In genomic region chr20:17538517-17539170, GRCh38 we compare ENCODE assay signal across 9 cellular contexts. TPM values are rescaled to one million over a fixed set of nuclear protein-coding genes. Genes with fewer than 3 reads are reported as not detected.
A peak's percentile ranks its signal among the peaks of the same experiment; 100 is the strongest.
DNase-seq lines count a peak whose midpoint lies in the region; ATAC-seq and TF ChIP-seq lines count a peak whose summit lies in the region.
"Had no signal": no experiment of that assay in that cellular context is flagged by ENCODE, and none has a peak within 500 bp of the region (broad histone marks: within the 10 kb centered on the region; RNA-seq: fewer than 3 reads in every experiment).

No MANE protein-coding gene starts in this region.

- H3K4me1 ChIP-seq in Peyer's patch = no peaks in the 10 kb centered on the region

- H3K27ac ChIP-seq in Peyer's patch = no peak overlapping the region

- no peaks in the 10 kb centered on the region for H3K9me3 ChIP-seq in Peyer's patch
- H3K9me3 ChIP-seq: MG63 had no signal

- CTCF ChIA-PET in GM10248 (lab: Yijun Ruan, JAX) = interaction anchor here (1.5 to 2.0 kb wide), 3 partner anchors 18 to 63 kb away, joined by 3 to 6 read pairs (median 5); no protein-coding TSS in a partner anchor

- H3K27me3 ChIP-seq in Peyer's patch = no peaks in the 10 kb centered on the region
- H3K27me3 ChIP-seq: MG63 had no signal

- H3K36me3 ChIP-seq in Peyer's patch = no peaks in the 10 kb centered on the region
- H3K36me3 ChIP-seq: MG63 had no signal

- peak; percentile 70 for ATAC-seq in GM21390 (IDR thresholded peaks at IDR 0.05; ENCODE audit: unreplicated experiment)

- POLR2A ChIA-PET in GM10248 (lab: Yijun Ruan, JAX) = no interaction called here

- peak; percentile 27 for DNase-seq in GM10248 (ENCODE audit: extremely low spot score)
- DNase-seq in M059J (ENCODE audit: low read depth) = peak; percentile 69
- peak; percentile 34 for DNase-seq in fibroblast of mammary gland (ENCODE audit: low read depth)
- no peak for DNase-seq in ureter (ENCODE audit: low spot score)
- DNase-seq in NCI-H1694 treated with DMSO at 0.1 percent for 48 hours (lab: John Stamatoyannopoulos, UW) = no peak
- DNase-seq in Peyer's patch = no peak
- DNase-seq in NCI-H526 (lab: John Stamatoyannopoulos, UW) = no peak
- DNase-seq: MG63 had no signal

- no peak for TF ChIP-seq CTCF in GM10248 (IDR thresholded peaks at IDR 0.05; ENCODE audit: control extremely low read depth, extremely low read depth, low read depth, missing control alignments)
- TF ChIP-seq CTCF in fibroblast of mammary gland (conservative IDR thresholded peaks at IDR 0.05; ENCODE audit: control insufficient read depth, insufficient read depth, low read depth, low read length) = no peak
- TF ChIP-seq CTCF in Peyer's patch (IDR thresholded peaks at IDR 0.05) = no peak

- no peak overlapping the region for H3K4me3 ChIP-seq in fibroblast of mammary gland (ENCODE audit: control insufficient read depth, low read depth, low read length)
- H3K4me3 ChIP-seq in Peyer's patch = no peak overlapping the region
- H3K4me3 ChIP-seq: MG63 had no signal

- TF ChIP-seq POLR2A in Peyer's patch (IDR thresholded peaks at IDR 0.05) = no peak

RNA-seq across cellular contexts. Expression of gene BFSP1, which starts 7.5 kb away (rescaled TPM):
- 4.8 and 5.5 TPM in 2 replicates for total RNA-seq in M059J (2014; rRNA removed; shearing (Covaris generic))
- total RNA-seq in ureter = 1.0 TPM
- total RNA-seq in Peyer's patch = 1 to 10 TPM in 1 of 4 donors, under 1 TPM in 1, not detected in 2; 0.57 to 2.5 TPM

RNA-seq across cellular contexts. Expression of gene DSTN, which starts 31.2 kb away (rescaled TPM):
- total RNA-seq in M059J (2014; rRNA removed; shearing (Covaris generic)) = 452 and 584 TPM in 2 replicates
- 603 TPM for total RNA-seq in ureter
- total RNA-seq in Peyer's patch = 100 to 1,000 TPM; 111 to 151 (median 117) TPM

Comparison
In these comparisons a context has a peak if more than half of its experiments do, and no peak if none do; other contexts are left out.
1. DNase-seq: peak in GM10248 (single experiment), M059J (single experiment) and fibroblast of mammary gland (single experiment); none in ureter (single experiment), NCI-H1694 treated with DMSO at 0.1 percent for 48 hours (single experiment), Peyer's patch (0 of 3) and NCI-H526 (0 of 2).